ENCODE assay signal across 8 cellular contexts in the genomic region with DNA sequence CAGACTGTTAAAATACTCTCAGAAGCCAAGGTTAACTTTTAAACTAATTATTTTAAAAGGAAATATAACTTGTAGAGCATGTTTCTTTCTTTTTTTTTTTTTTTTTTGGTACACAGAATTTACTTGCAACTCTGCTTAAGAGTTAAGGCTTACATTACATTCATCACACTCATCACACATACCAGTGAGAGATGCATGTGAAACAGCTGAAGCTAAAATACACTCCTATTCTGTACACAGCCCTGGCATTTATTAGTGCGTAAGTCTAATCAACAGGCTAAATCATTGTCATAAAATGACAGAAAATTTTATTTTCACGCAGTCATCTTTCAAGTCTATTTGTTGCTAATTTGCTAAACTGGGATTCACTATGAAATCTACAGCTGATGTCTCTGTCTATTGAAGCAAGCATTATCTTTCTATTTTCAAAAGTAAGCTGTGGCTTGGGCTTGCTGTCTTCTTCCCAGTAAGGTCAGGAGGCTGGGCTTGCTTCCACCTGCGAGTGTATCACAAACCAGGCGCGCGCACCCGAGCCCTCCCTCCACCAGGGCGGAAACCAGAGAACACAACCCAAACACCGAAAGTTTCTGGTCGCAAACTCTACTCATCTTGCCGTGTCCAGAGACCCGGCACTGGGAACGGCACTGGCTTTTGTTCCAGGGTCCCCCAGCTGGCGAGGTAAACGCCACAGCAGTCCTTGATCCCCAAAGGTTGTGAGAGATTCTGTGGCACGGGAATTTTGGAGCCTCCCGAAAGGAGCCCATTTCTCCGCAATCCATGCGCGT. TPM values are rescaled to one million over a fixed set of nuclear protein-coding genes. Genes with fewer than 3 reads are reported as not detected.
DNase-seq lines count a peak whose midpoint lies in the region; ATAC-seq and TF ChIP-seq lines count a peak whose summit lies in the region.

No MANE protein-coding gene starts in this region.

- peak; percentile 33 for ATAC-seq in central memory CD8-positive, alpha-beta T cell (replicated peaks; ENCODE audit: extremely low read depth, poor library complexity, severe bottlenecking)
- no peak for ATAC-seq in HG02798 (IDR thresholded peaks at IDR 0.05; ENCODE audit: poor library complexity, unreplicated experiment)

- H3K4me3 ChIP-seq in WI38 (ENCODE audit: low read depth, low read length): peak overlapping the region; percentile 87
- H3K4me3 ChIP-seq in spleen: peak overlapping the region; percentile 60 to 89 (median 76)

- H3K27ac ChIP-seq in spleen: peak overlapping the region; percentile 93 to 99 (median 98)

- H3K27me3 Mint-ChIP-seq in central memory CD8-positive, alpha-beta T cell: peaks cover 12% of the 10 kb centered on the region

- H3K27me3 ChIP-seq in spleen (replicated peaks in 1 of 7): peaks cover 0 to 64% (median 8%) of the 10 kb centered on the region in 7 donors

- intact Hi-C loops in spleen (cut with DNase I; ENCODE audit: low total_unique reads): loop anchor here (5.0 to 10.0 kb wide), 2 partner anchors 102 to 415 kb away; no protein-coding TSS in a partner anchor

- no peaks in the 10 kb centered on the region for H3K9me3 ChIP-seq in spleen

- peak; percentile 54 to 75 for DNase-seq in NCI-H2081 (lab: John Stamatoyannopoulos, UW)
- no peak for DNase-seq in NCI-H2081 treated with DMSO at 0.1 percent for 48 hours (lab: John Stamatoyannopoulos, UW)
- peak; percentile 7 for DNase-seq in NCI-H1694 treated with DMSO at 0.1 percent for 48 hours (lab: John Stamatoyannopoulos, UW)
- peak; percentile 25 to 26 for DNase-seq in central memory CD8-positive, alpha-beta T cell (ENCODE audit: low spot score in 2 of 2)
- DNase-seq in islet precursor cell: peak; percentile 90
- DNase-seq in spleen: peak; percentile 92

- TF ChIP-seq CTCF in WI38 (IDR thresholded peaks at IDR 0.05; ENCODE audit: low read depth, low read length) (no peak), spleen (IDR thresholded peaks at IDR 0.05 in 8 of 11, conservative IDR thresholded peaks at IDR 0.05 in 3 of 11) (peak in 5 of 11 experiments; percentile 8 to 30 (median 19))

- TF ChIP-seq POLR2A in spleen (IDR thresholded peaks at IDR 0.05): no peak

- peaks cover 27% of the 10 kb centered on the region for H3K4me1 Mint-ChIP-seq in central memory CD8-positive, alpha-beta T cell

- H3K27ac Mint-ChIP-seq in central memory CD8-positive, alpha-beta T cell (ENCODE audit: low read depth): peak overlapping the region; percentile 70

- WGBS in spleen, 5 donors: 1 to 3% (median 3%) methylated on average over 19 to 20 of the region's 20 CpGs

- peaks cover 0 to 74% (median 26%) of the 10 kb centered on the region in 6 donors for H3K4me1 ChIP-seq in spleen

- H3K9me3 Mint-ChIP-seq in central memory CD8-positive, alpha-beta T cell: no peaks in the 10 kb centered on the region

- H3K4me3 Mint-ChIP-seq in central memory CD8-positive, alpha-beta T cell: peak overlapping the region; percentile 90

- H3K36me3 Mint-ChIP-seq in central memory CD8-positive, alpha-beta T cell (ENCODE audit: insufficient read depth): peaks cover 20% of the 10 kb centered on the region

- H3K36me3 ChIP-seq in spleen: no peaks in the 10 kb centered on the region

RNA-seq across cellular contexts. Expression of gene MAML3, which starts 3.9 kb away (rescaled TPM):
- 10 to 100 TPM in 6 of 7 donors, 1 to 10 TPM in 1; 6.7 to 18.4 (median 14.7) TPM for total RNA-seq in spleen
- polyA plus RNA-seq in spleen: 1 to 10 TPM in 1 of 3 donors, under 1 TPM in 2; 0.63 to 1.6 (median 0.83) TPM
